In the genomic region with DNA sequence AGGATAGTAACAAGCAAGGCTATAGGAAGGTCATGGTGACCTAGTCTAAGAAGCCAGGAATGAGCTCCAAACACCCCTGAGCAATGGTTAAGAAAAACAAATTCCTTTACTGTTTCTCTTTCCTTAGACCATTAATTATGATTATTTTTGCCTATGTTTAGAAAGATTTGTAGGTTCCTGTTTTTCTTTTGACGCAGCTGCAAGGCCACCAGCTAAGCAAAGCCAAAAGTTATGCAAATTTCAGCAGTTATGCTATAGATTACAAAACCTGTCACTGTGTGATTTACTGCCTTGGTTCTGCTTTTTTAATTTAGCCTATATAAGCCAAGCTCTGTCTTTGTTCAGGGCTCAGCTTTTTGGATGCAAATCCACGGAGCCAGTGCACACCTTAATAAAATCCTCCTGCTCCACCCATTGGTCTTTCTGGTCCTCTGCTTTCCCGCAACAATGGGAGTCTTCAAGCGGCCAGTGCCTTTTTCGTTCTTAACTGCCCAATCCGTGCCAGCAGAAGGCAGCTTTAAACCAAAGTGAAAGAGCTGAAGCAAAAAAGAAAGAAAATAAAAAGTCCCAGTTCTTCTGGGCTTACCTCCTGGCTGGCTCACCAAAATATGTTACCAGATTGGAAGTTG, we compare ENCODE assay signal across 8 cellular contexts. TPM values are rescaled to one million over a fixed set of nuclear protein-coding genes. Genes with fewer than 3 reads are reported as not detected.
A peak's percentile ranks its signal among the peaks of the same experiment; 100 is the strongest.
DNase-seq lines count a peak whose midpoint lies in the region; ATAC-seq and TF ChIP-seq lines count a peak whose summit lies in the region.

No MANE protein-coding gene starts in this region.

- peaks cover 4 to 8% (median 5%) of the 10 kb centered on the region in 11 experiments; a peak in 21 of 22 replicates for H3K36me3 ChIP-seq in BLaER1 treated with 17β-estradiol and CSF1 and Interleukin-3, amounts not matched to agents 10 nM and 100 nM
- no peaks in the 10 kb centered on the region for H3K36me3 ChIP-seq in fibroblast of lung (ENCODE audit: control insufficient read depth, insufficient read depth, low read length)
- H3K36me3 ChIP-seq in testis (ENCODE audit: low read depth, missing control alignments) = no peaks in the 10 kb centered on the region

- DNase-seq in SKM-1 treated with dmso at 0.1 percent for 144 hours (lab: John Stamatoyannopoulos, UW; ENCODE audit: unreplicated experiment) (peak; percentile 80), fibroblast of lung (ENCODE audit: low read depth in 2 of 2) (peak; percentile 6 to 43), smooth muscle cell of the brain vasculature (ENCODE audit: low read depth, low spot score) (peak; percentile 2), NCI-H82 treated with DMSO at 0.1 percent for 48 hours (lab: John Stamatoyannopoulos, UW; ENCODE audit: unreplicated experiment) (no peak), testis (no peak)

- peaks cover 0 to 6% (median 0%) of the 10 kb centered on the region in 11 experiments; a peak in 1 of 22 replicates for H3K9me3 ChIP-seq in BLaER1 treated with 17β-estradiol and CSF1 and Interleukin-3, amounts not matched to agents 10 nM and 100 nM (replicated peaks in 1 of 11)
- no peaks in the 10 kb centered on the region for H3K9me3 ChIP-seq in fibroblast of lung (ENCODE audit: control insufficient read depth, insufficient read depth, low read depth, low read length)
- H3K9me3 ChIP-seq in testis = no peaks in the 10 kb centered on the region

- H2AFZ ChIP-seq in fibroblast of lung (ENCODE audit: low read length) = peak overlapping the region; percentile 63

- ATAC-seq in GM19025 (IDR thresholded peaks at IDR 0.05; ENCODE audit: low read depth, unreplicated experiment) = peak; percentile 16
- peak; percentile 30 for ATAC-seq in HG03139 (IDR thresholded peaks at IDR 0.05; ENCODE audit: unreplicated experiment)

- H3K4me1 ChIP-seq in BLaER1 treated with 17β-estradiol and CSF1 and Interleukin-3, amounts not matched to agents 10 nM and 100 nM = peaks cover 33 to 59% (median 37%) of the 10 kb centered on the region in 10 experiments
- H3K4me1 ChIP-seq in fibroblast of lung (ENCODE audit: control insufficient read depth, extremely low read depth, insufficient read depth, low read length) (peaks cover 3% of the 10 kb centered on the region), testis (peaks cover 8% of the 10 kb centered on the region)

- 31 to 34% methylated on average over 6 of the region's 6 CpGs for WGBS in testis, 2 donors

- no peak for TF ChIP-seq CTCF in fibroblast of lung (conservative IDR thresholded peaks at IDR 0.05 in 1 of 2, IDR thresholded peaks at IDR 0.05 in 1 of 2; ENCODE audit: low read depth in 1 of 2, low read length in 2 of 2)
- TF ChIP-seq CTCF in testis (IDR thresholded peaks at IDR 0.05) = no peak

- peak overlapping the region; percentile 93 to 99 (median 96) for H3K27ac ChIP-seq in BLaER1 treated with 17β-estradiol and CSF1 and Interleukin-3, amounts not matched to agents 10 nM and 100 nM
- peak overlapping the region; percentile 92 for H3K27ac ChIP-seq in fibroblast of lung (ENCODE audit: insufficient read depth, low read length)
- peak overlapping the region in 1 of 2 donors; percentile 90 for H3K27ac ChIP-seq in testis

- H4K20me1 ChIP-seq in BLaER1 treated with 17β-estradiol and CSF1 and Interleukin-3, amounts not matched to agents 10 nM and 100 nM = no peaks in the 10 kb centered on the region
- H4K20me1 ChIP-seq in fibroblast of lung (ENCODE audit: control insufficient read depth, extremely low read depth, insufficient read depth, low read length) = no peaks in the 10 kb centered on the region

- H3K4me3 ChIP-seq in BLaER1 treated with 17β-estradiol and CSF1 and Interleukin-3, amounts not matched to agents 10 nM and 100 nM = peak overlapping the region; percentile 58 to 87 (median 76)
- peak overlapping the region; percentile 70 to 83 (median 80) for H3K4me3 ChIP-seq in fibroblast of lung (replicated peaks in 1 of 4; ENCODE audit: control extremely low read depth in 1 of 4, insufficient read depth in 1 of 4, low read depth in 3 of 4, low read length in 4 of 4)
- H3K4me3 ChIP-seq in testis = no peak overlapping the region

- intact Hi-C loops in testis (cut with DNase I; ENCODE audit: low total_unique reads) = no loop called here

- TF ChIP-seq POLR2A in testis (IDR thresholded peaks at IDR 0.05) = no peak

- H3K4me2 ChIP-seq in BLaER1 treated with 17β-estradiol and CSF1 and Interleukin-3, amounts not matched to agents 10 nM and 100 nM = peak overlapping the region; percentile 81 to 97 (median 90)
- H3K4me2 ChIP-seq in fibroblast of lung (ENCODE audit: extremely low read depth, insufficient read depth, low read length) = peak overlapping the region; percentile 95

- H3K9ac ChIP-seq in BLaER1 treated with 17β-estradiol and CSF1 and Interleukin-3, amounts not matched to agents 10 nM and 100 nM = peak overlapping the region; percentile 93 to 98 (median 96)
- peak overlapping the region; percentile 13 for H3K9ac ChIP-seq in fibroblast of lung (ENCODE audit: insufficient read depth, low read length)

- H3K79me2 ChIP-seq in fibroblast of lung (ENCODE audit: control insufficient read depth, insufficient read depth, low read length) = peaks cover 18% of the 10 kb centered on the region

- no peaks in the 10 kb centered on the region for H3K27me3 ChIP-seq in BLaER1 treated with 17β-estradiol and CSF1 and Interleukin-3, amounts not matched to agents 10 nM and 100 nM
- no peaks in the 10 kb centered on the region for H3K27me3 ChIP-seq in fibroblast of lung (ENCODE audit: control insufficient read depth, insufficient read depth, low read length)
- H3K27me3 ChIP-seq in testis = no peaks in the 10 kb centered on the region

RNA-seq across cellular contexts. Expression of a gene that starts 1.4 kb away (rescaled TPM):
- total RNA-seq in fibroblast of lung (5.9 and 6.4 TPM in 2 replicates), testis (10 to 100 TPM; 19.9 to 28.4 TPM)
- polyA plus RNA-seq in fibroblast of lung (4.6 and 5.8 TPM in 2 replicates), testis (ENCODE audit: insufficient read depth, low read depth, low replicate concordance) (5.2 TPM)
- 2.2 and 3.4 TPM in 2 replicates for polyA plus RNA-seq in fibroblast of lung (2012)
- polyA minus RNA-seq in fibroblast of lung (ENCODE audit: low replicate concordance) = 0.37 TPM in 1 of 2 replicates, not detected in the other

Comparison
In these comparisons a context has a peak if more than half of its experiments do, and no peak if none do; other contexts are left out.
1. H3K4me3 ChIP-seq: peak in BLaER1 treated with 17β-estradiol and CSF1 and Interleukin-3, amounts not matched to agents 10 nM and 100 nM (10 of 10) and fibroblast of lung (4 of 4); none in testis (0 of 2).
2. DNase-seq: peak in SKM-1 treated with dmso at 0.1 percent for 144 hours (single experiment), fibroblast of lung (2 of 2) and smooth muscle cell of the brain vasculature (single experiment); none in NCI-H82 treated with DMSO at 0.1 percent for 48 hours (single experiment) and testis (single experiment).